Comparison of ENCODE assay signal across 30 cellular contexts in the genomic region with DNA sequence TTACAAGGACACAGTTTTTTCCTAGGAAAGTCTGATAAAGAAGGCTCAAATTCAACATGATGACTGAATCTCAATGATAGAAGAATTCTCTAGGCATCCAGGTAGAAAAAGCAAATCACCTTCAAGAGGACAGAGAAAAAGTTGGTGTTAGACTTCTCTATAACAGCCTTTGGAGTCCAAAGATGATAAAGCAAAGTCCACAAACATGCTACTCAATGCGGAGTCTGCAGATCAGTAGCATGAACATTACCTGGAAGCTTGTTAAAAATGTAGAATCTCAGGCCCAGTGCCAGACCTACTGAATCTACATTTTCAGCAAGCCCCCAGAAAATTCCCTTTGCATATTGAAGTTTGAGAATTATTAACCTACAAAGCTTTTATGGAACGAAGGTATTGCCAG.
"Had no signal": no experiment of that assay in that cellular context is flagged by ENCODE, and none has a peak within 500 bp of the region (broad histone marks: within the 10 kb centered on the region; RNA-seq: fewer than 3 reads in every experiment).

No MANE protein-coding gene starts in this region.

- H3K4me1 ChIP-seq: ascending aorta had no signal

- H3K27ac ChIP-seq: ascending aorta, cardiac muscle cell, VCaP had no signal

- FAIRE-seq: bronchial epithelial cell, TTC549 had no signal

- H3K4me3 ChIP-seq: ascending aorta, cardiac muscle cell had no signal

- H3K9me3 ChIP-seq: ascending aorta had no signal

- H3K27me3 ChIP-seq: ascending aorta, cardiac muscle cell had no signal

- ATAC-seq: activated CD8-positive, alpha-beta memory T cell treated with anti-CD3 and anti-CD28 coated beads, Interleukin-2, amount 10 ng/mL, durations not matched to agents 7 days and 5 days; activated CD8-positive, alpha-beta T cell treated with anti-CD3 and anti-CD28 coated beads, Interleukin-2, amount 10 ng/mL, durations not matched to agents 7 days and 5 days; activated naive CD8-positive, alpha-beta T cell treated with anti-CD3 and anti-CD28 coated beads, Interleukin-2, amount 50 U/mL, for 24 hours had no signal

- DNase-seq: activated B cell treated with CpG ODN at 0.5 μM for 24 hours; activated CD4-positive, alpha-beta memory T cell treated with anti-CD3 and anti-CD28 coated beads, Interleukin-2, amount 10 ng/mL, durations not matched to agents 7 days and 5 days; activated CD4-positive, alpha-beta T cell treated with anti-CD3 and anti-CD28 coated beads for 4 hours; activated CD4-positive, alpha-beta T cell treated with anti-CD3 and anti-CD28 coated beads, Interleukin-2, amount 10 ng/mL, durations not matched to agents 24 days and 14 days; activated CD4-positive, alpha-beta T cell treated with anti-CD3 and anti-CD28 coated beads, Interleukin-2, amount 50 U/mL, for 48 hours; activated CD4-positive, CD25-positive, alpha-beta regulatory T cell treated with anti-CD3 and anti-CD28 coated beads, Interleukin-2, amount 50 U/mL, for 72 hours; activated CD8-positive, alpha-beta memory T cell treated with anti-CD3 and anti-CD28 coated beads for 24 hours; activated CD8-positive, alpha-beta memory T cell treated with anti-CD3 and anti-CD28 coated beads, Interleukin-2, amount 10 ng/mL, durations not matched to agents 7 days and 5 days; activated CD8-positive, alpha-beta memory T cell treated with anti-CD3 and anti-CD28 coated beads, Interleukin-2, amount 50 U/mL, for 48 hours; activated CD8-positive, alpha-beta T cell treated with anti-CD3 and anti-CD28 coated beads, Interleukin-2, amount 10 ng/mL, durations not matched to agents 7 days and 5 days; activated effector memory CD4-positive, alpha-beta T cell treated with Interleukin-2 at 50 U/mL for 16 hours; activated gamma-delta T cell; activated naive CD4-positive, alpha-beta T cell treated with anti-CD3 and anti-CD28 coated beads, Interleukin-2, amount 10 ng/mL, durations not matched to agents 7 days and 5 days; activated naive CD4-positive, alpha-beta T cell treated with Interleukin-2 at 50 U/mL for 16 hours; activated naive CD8-positive, alpha-beta T cell treated with anti-CD3 and anti-CD28 coated beads, Interleukin-2, amount 10 ng/mL, durations not matched to agents 7 days and 5 days; activated naive CD8-positive, alpha-beta T cell treated with anti-CD3 and anti-CD28 coated beads, Interleukin-2, amount 50 U/mL, for 24 hours; activated T-cell treated with anti-CD3 and anti-CD28 coated beads, Interleukin-2, amount 50 U/mL, for 24 hours; activated T-cell treated with anti-CD3 and anti-CD28 coated beads, Interleukin-2, amount 50 U/mL, for 48 hours; amygdala; anterior cingulate cortex; caudate nucleus; cerebellar nuclear complex; T-helper 1 cell; T-helper 2 cell; T-helper 9 cell had no signal

- H3K36me3 ChIP-seq: ascending aorta, cardiac muscle cell had no signal
